ENCODE assay signal across 17 cellular contexts in genomic region chr4:151854731-151855130, GRCh38.
"Had no signal": no experiment of that assay in that cellular context is flagged by ENCODE, and none has a peak within 500 bp of the region (broad histone marks: within the 10 kb centered on the region; RNA-seq: fewer than 3 reads in every experiment).

No MANE protein-coding gene starts in this region.

- H3K27ac ChIP-seq: ascending aorta, heart left ventricle, left lung, pancreas, skin epidermis, tibial artery, uterus had no signal

- H3K4me1 ChIP-seq: ascending aorta, pancreas, tibial artery, uterus had no signal

- H3K27me3 Mint-ChIP-seq: activated CD4-positive, alpha-beta T cell treated with anti-CD3 and anti-CD28 coated beads for 36 hours; T-cell had no signal

- H3K27ac Mint-ChIP-seq: activated CD4-positive, alpha-beta memory T cell treated with anti-CD3 and anti-CD28 coated beads, Interleukin-2, amount 10 ng/mL, durations not matched to agents 7 days and 5 days; activated CD4-positive, alpha-beta T cell treated with anti-CD3 and anti-CD28 coated beads for 36 hours; activated T-cell treated with anti-CD3 and anti-CD28 coated beads, Interleukin-2, amount 50 U/mL, for 72 hours; T-cell had no signal

- H3K4me1 Mint-ChIP-seq: activated CD4-positive, alpha-beta memory T cell treated with anti-CD3 and anti-CD28 coated beads, Interleukin-2, amount 10 ng/mL, durations not matched to agents 7 days and 5 days had no signal

- DNase-seq: activated CD4-positive, alpha-beta memory T cell treated with anti-CD3 and anti-CD28 coated beads, Interleukin-2, amount 10 ng/mL, durations not matched to agents 7 days and 5 days; activated CD4-positive, alpha-beta T cell treated with anti-CD3 and anti-CD28 coated beads for 36 hours; activated T-cell treated with anti-CD3 and anti-CD28 coated beads, Interleukin-2, amount 50 U/mL, for 72 hours; central memory CD4-positive, alpha-beta T cell; cortex of kidney; effector CD8-positive, alpha-beta T cell; heart left ventricle; islet precursor cell; left lung; mesendoderm; pancreas; T-cell; T1000; tibial artery; uterus had no signal

- H3K27me3 ChIP-seq: ascending aorta, heart left ventricle, left lung, pancreas, tibial artery, uterus had no signal

- H3K9me3 ChIP-seq: ascending aorta, heart left ventricle, left lung, pancreas, tibial artery, uterus had no signal

- H3K9me3 Mint-ChIP-seq: activated CD4-positive, alpha-beta memory T cell treated with anti-CD3 and anti-CD28 coated beads, Interleukin-2, amount 10 ng/mL, durations not matched to agents 7 days and 5 days had no signal

- H3K4me3 ChIP-seq: ascending aorta, heart left ventricle, left lung, pancreas, skin epidermis, tibial artery, uterus had no signal

- H3K36me3 ChIP-seq: ascending aorta, heart left ventricle, left lung, pancreas, tibial artery, uterus had no signal

- H3K36me3 Mint-ChIP-seq: T-cell had no signal

- H3K4me3 Mint-ChIP-seq: activated CD4-positive, alpha-beta memory T cell treated with anti-CD3 and anti-CD28 coated beads, Interleukin-2, amount 10 ng/mL, durations not matched to agents 7 days and 5 days; activated CD4-positive, alpha-beta T cell treated with anti-CD3 and anti-CD28 coated beads for 36 hours; activated T-cell treated with anti-CD3 and anti-CD28 coated beads, Interleukin-2, amount 50 U/mL, for 72 hours; T-cell had no signal
